In the genomic region with DNA sequence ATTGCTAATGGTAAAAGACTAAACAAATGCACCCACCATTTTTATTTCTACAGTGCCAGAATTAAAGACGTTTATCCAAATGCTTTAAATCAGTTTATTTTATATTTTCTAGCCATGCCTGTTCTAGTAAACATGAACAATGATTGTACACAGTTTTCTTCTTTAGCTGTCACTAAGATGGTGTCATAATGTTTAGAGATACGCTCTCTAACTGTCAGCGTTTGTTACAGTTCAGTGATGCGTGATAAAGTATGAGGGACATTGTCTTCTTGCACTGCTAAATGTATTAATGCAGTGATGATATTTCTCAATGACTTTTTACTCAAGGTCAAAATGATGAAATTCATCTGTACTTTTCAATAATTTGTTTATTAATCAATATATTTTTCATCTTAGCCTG, we compare ENCODE assay signal across 14 cellular contexts.
A peak's percentile ranks its signal among the peaks of the same experiment; 100 is the strongest.
DNase-seq lines count a peak whose midpoint lies in the region; TF ChIP-seq lines count a peak whose summit lies in the region.
"Had no signal": no experiment of that assay in that cellular context is flagged by ENCODE, and none has a peak within 500 bp of the region (broad histone marks: within the 10 kb centered on the region; RNA-seq: fewer than 3 reads in every experiment).

No MANE protein-coding gene starts in this region.

- no peak for TF ChIP-seq RAD21 in neural cell (conservative IDR thresholded peaks at IDR 0.05)

- no peaks in the 10 kb centered on the region for H3K9me2 ChIP-seq in neural cell (ENCODE audit: insufficient read depth, low read length)

- no peaks in the 10 kb centered on the region for H3F3A ChIP-seq in neural cell (ENCODE audit: insufficient read depth, low read length, poor library complexity, severe bottlenecking)

- H3K4me2 ChIP-seq in neural cell (ENCODE audit: low read length), result no peak overlapping the region
- peak overlapping the region; percentile 52 for H3K4me2 ChIP-seq in skeletal muscle satellite cell (ENCODE audit: low read length)

- H3K9ac ChIP-seq in neural cell (ENCODE audit: low read length) (no peak overlapping the region), skeletal muscle satellite cell (ENCODE audit: low read depth, low read length) (no peak overlapping the region)

- H3K9me3 ChIP-seq in SJCRH30 (replicated peaks) (no peaks in the 10 kb centered on the region), neural cell (ENCODE audit: low read length) (no peaks in the 10 kb centered on the region), skeletal muscle satellite cell (replicated peaks; ENCODE audit: low read length) (no peaks in the 10 kb centered on the region)
- H3K9me3 ChIP-seq: HAP-1 had no signal

- H3K36me3 ChIP-seq in SJCRH30, result no peaks in the 10 kb centered on the region
- H3K36me3 ChIP-seq in neural cell (ENCODE audit: insufficient read depth, low read length), result no peaks in the 10 kb centered on the region
- H3K36me3 ChIP-seq in skeletal muscle satellite cell (ENCODE audit: insufficient read depth, low read length), result no peaks in the 10 kb centered on the region
- H3K36me3 ChIP-seq: HAP-1 had no signal

- H2AFZ ChIP-seq in neural cell (ENCODE audit: low read depth, low read length), result no peak overlapping the region

- H3K4me1 ChIP-seq in SJCRH30, result peaks cover 46% of the 10 kb centered on the region
- H3K4me1 ChIP-seq in skeletal muscle satellite cell (ENCODE audit: control insufficient read depth, insufficient read depth, low read length), result peaks cover 16% of the 10 kb centered on the region

- H3K27ac ChIP-seq in SJCRH30 (peak overlapping the region; percentile 88), neural cell (ENCODE audit: low read length) (no peak overlapping the region)
- H3K27ac ChIP-seq: C4-2B had no signal

- H4K20me1 ChIP-seq in neural cell (ENCODE audit: insufficient read depth), result no peaks in the 10 kb centered on the region

- peak; percentile 3 for DNase-seq in NCI-H345 (lab: John Stamatoyannopoulos, UW)
- DNase-seq in NCI-H345 treated with DMSO at 0.1 percent for 48 hours (lab: John Stamatoyannopoulos, UW; ENCODE audit: unreplicated experiment), result no peak
- DNase-seq in SJCRH30, result no peak
- DNase-seq in putamen (ENCODE audit: low spot score), result no peak
- no peak for DNase-seq in ureter (ENCODE audit: low spot score)
- DNase-seq in D341Med (ENCODE audit: low spot score), result no peak
- DNase-seq: CD4-positive, alpha-beta memory T cell; DMS153; GF-D8; IMR-90 had no signal

- H3K4me3 ChIP-seq in SJCRH30 (no peak overlapping the region), neural cell (ENCODE audit: low read length) (no peak overlapping the region), skeletal muscle satellite cell (ENCODE audit: low read length) (no peak overlapping the region)
- H3K4me3 ChIP-seq: HAP-1 had no signal

- H3K27me3 ChIP-seq in SJCRH30 (no peaks in the 10 kb centered on the region), neural cell (ENCODE audit: insufficient read depth, low read depth, low read length) (no peaks in the 10 kb centered on the region), skeletal muscle satellite cell (ENCODE audit: control insufficient read depth, insufficient read depth, low read length) (no peaks in the 10 kb centered on the region)

- no peaks in the 10 kb centered on the region for H3K79me2 ChIP-seq in neural cell (replicated peaks; ENCODE audit: insufficient read depth, low read length)

- TF ChIP-seq CTCF in neural cell (IDR thresholded peaks at IDR 0.05; ENCODE audit: poor library complexity, severe bottlenecking), result no peak

- peak; percentile 100 for TF ChIP-seq EP300 in neural cell (conservative IDR thresholded peaks at IDR 0.05; ENCODE audit: poor library complexity, severe bottlenecking)

TF ChIP-seq in neural cell, 6 proteins besides CTCF, POLR2A, EP300 and RAD21:
- TF ChIP-seq EZH2 (IDR thresholded peaks at IDR 0.05; ENCODE audit: borderline replicate concordance, insufficient read depth, low read length, poor library complexity, severe bottlenecking), result no peak
- peak; percentile 100 for TF ChIP-seq POLR2AphosphoS5 (IDR thresholded peaks at IDR 0.05)
- no peak for TF ChIP-seq SMC3 (conservative IDR thresholded peaks at IDR 0.05; ENCODE audit: poor library complexity)
- peak; percentile 17 for TF ChIP-seq MXI1 (conservative IDR thresholded peaks at IDR 0.05; ENCODE audit: poor library complexity, severe bottlenecking)
- no peak for TF ChIP-seq TAF1 (IDR thresholded peaks at IDR 0.05; ENCODE audit: low read depth)
- TF ChIP-seq, protein P1, sequence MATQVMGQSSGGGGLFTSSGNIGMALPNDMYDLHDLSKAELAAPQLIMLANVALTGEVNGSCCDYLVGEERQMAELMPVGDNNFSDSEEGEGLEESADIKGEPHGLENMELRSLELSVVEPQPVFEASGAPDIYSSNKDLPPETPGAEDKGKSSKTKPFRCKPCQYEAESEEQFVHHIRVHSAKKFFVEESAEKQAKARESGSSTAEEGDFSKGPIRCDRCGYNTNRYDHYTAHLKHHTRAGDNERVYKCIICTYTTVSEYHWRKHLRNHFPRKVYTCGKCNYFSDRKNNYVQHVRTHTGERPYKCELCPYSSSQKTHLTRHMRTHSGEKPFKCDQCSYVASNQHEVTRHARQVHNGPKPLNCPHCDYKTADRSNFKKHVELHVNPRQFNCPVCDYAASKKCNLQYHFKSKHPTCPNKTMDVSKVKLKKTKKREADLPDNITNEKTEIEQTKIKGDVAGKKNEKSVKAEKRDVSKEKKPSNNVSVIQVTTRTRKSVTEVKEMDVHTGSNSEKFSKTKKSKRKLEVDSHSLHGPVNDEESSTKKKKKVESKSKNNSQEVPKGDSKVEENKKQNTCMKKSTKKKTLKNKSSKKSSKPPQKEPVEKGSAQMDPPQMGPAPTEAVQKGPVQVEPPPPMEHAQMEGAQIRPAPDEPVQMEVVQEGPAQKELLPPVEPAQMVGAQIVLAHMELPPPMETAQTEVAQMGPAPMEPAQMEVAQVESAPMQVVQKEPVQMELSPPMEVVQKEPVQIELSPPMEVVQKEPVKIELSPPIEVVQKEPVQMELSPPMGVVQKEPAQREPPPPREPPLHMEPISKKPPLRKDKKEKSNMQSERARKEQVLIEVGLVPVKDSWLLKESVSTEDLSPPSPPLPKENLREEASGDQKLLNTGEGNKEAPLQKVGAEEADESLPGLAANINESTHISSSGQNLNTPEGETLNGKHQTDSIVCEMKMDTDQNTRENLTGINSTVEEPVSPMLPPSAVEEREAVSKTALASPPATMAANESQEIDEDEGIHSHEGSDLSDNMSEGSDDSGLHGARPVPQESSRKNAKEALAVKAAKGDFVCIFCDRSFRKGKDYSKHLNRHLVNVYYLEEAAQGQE (IDR thresholded peaks at IDR 0.05; ENCODE audit: borderline replicate concordance), result peak; percentile 45
